18 cellular contexts compared by ENCODE assay signal in the genomic region with DNA sequence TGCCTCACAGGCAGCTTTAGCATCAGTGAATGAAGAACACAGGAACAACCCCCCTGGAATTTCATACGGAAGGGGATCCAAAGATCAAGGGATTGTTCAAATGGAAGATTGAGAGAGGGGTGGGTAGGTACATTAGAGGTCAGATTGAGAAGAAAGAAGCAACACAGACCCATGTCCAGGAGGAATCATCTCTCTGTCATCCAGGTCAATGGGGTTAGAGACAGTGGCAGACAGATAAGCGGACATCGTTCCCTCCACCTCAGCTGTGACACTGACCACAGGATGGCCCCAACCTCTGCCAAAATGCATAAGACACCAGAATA. TPM values are rescaled to one million over a fixed set of nuclear protein-coding genes. Genes with fewer than 3 reads are reported as not detected.
A peak's percentile ranks its signal among the peaks of the same experiment; 100 is the strongest.
DNase-seq lines count a peak whose midpoint lies in the region; ATAC-seq and TF ChIP-seq lines count a peak whose summit lies in the region.
"Had no signal": no experiment of that assay in that cellular context is flagged by ENCODE, and none has a peak within 500 bp of the region (broad histone marks: within the 10 kb centered on the region; RNA-seq: fewer than 3 reads in every experiment).

No MANE protein-coding gene starts in this region.

- POLR2A ChIA-PET in activated B cell treated with CpG ODN at 0.5 μM for 24 hours (lab: Charles Lee) = interaction anchor here (0.6 kb wide), 1 partner anchor 126 kb away, joined by 4 read pairs; no protein-coding TSS in a partner anchor

- TF ChIP-seq CTCF in activated B cell treated with CpG ODN at 0.5 μM for 24 hours (IDR thresholded peaks at IDR 0.05) (no peak), glutamatergic neuron (IDR thresholded peaks at IDR 0.05; ENCODE audit: partially characterized antibody, unreplicated experiment) (no peak)

- H3K27ac Mint-ChIP-seq in activated naive CD4-positive, alpha-beta T cell treated with anti-CD3 and anti-CD28 coated beads, Interleukin-2, amount 50 U/mL, for 24 hours = peak overlapping the region; percentile 62
- peak overlapping the region; percentile 44 for H3K27ac Mint-ChIP-seq in activated B cell treated with CpG ODN at 0.5 μM for 24 hours
- H3K27ac Mint-ChIP-seq in glutamatergic neuron (ENCODE audit: unreplicated experiment) = no peak overlapping the region
- H3K27ac Mint-ChIP-seq in stimulated activated memory B cell treated with anti-CD40 and anti-IgM and Interleukin-4, amounts not matched to agents 10 μg/mL and 1 μg/mL and 100 μg/mL, for 72 hours = no peak overlapping the region
- H3K27ac Mint-ChIP-seq: activated CD8-positive, alpha-beta memory T cell treated with anti-CD3 and anti-CD28 coated beads, Interleukin-2, amount 10 ng/mL, durations not matched to agents 7 days and 5 days had no signal

- no peak for ATAC-seq in activated B cell treated with CpG ODN at 0.5 μM for 24 hours (ENCODE audit: low read depth)
- ATAC-seq in stimulated activated memory B cell treated with anti-CD40 and anti-IgM and Interleukin-4, amounts not matched to agents 10 μg/mL and 1 μg/mL and 100 μg/mL, for 72 hours = no peak
- no peak for ATAC-seq in HG03280 (IDR thresholded peaks at IDR 0.05; ENCODE audit: unreplicated experiment)
- ATAC-seq in GM19467 (IDR thresholded peaks at IDR 0.05; ENCODE audit: unreplicated experiment) = no peak

- H3K36me3 Mint-ChIP-seq in activated naive CD4-positive, alpha-beta T cell treated with anti-CD3 and anti-CD28 coated beads, Interleukin-2, amount 50 U/mL, for 24 hours = peaks cover 4% of the 10 kb centered on the region
- H3K36me3 Mint-ChIP-seq in activated B cell treated with CpG ODN at 0.5 μM for 24 hours (ENCODE audit: low read depth) (no peaks in the 10 kb centered on the region), glutamatergic neuron (ENCODE audit: unreplicated experiment) (no peaks in the 10 kb centered on the region)
- no peaks in the 10 kb centered on the region for H3K36me3 Mint-ChIP-seq in stimulated activated memory B cell treated with anti-CD40 and anti-IgM and Interleukin-4, amounts not matched to agents 10 μg/mL and 1 μg/mL and 100 μg/mL, for 72 hours
- H3K36me3 Mint-ChIP-seq: activated CD8-positive, alpha-beta memory T cell treated with anti-CD3 and anti-CD28 coated beads, Interleukin-2, amount 10 ng/mL, durations not matched to agents 7 days and 5 days had no signal

- CTCF ChIA-PET in activated B cell treated with CpG ODN at 0.5 μM for 24 hours (lab: Charles Lee) = interaction anchor here (1.1 kb wide), 1 partner anchor 49 kb away, joined by 3 read pairs; no protein-coding TSS in a partner anchor

- H3K9me3 Mint-ChIP-seq in activated naive CD4-positive, alpha-beta T cell treated with anti-CD3 and anti-CD28 coated beads, Interleukin-2, amount 50 U/mL, for 24 hours = peaks cover 13% of the 10 kb centered on the region
- H3K9me3 Mint-ChIP-seq in activated B cell treated with CpG ODN at 0.5 μM for 24 hours (no peaks in the 10 kb centered on the region), glutamatergic neuron (ENCODE audit: unreplicated experiment) (peaks cover 14% of the 10 kb centered on the region)
- no peaks in the 10 kb centered on the region for H3K9me3 Mint-ChIP-seq in stimulated activated memory B cell treated with anti-CD40 and anti-IgM and Interleukin-4, amounts not matched to agents 10 μg/mL and 1 μg/mL and 100 μg/mL, for 72 hours

- H3K4me3 Mint-ChIP-seq in activated naive CD4-positive, alpha-beta T cell treated with anti-CD3 and anti-CD28 coated beads, Interleukin-2, amount 50 U/mL, for 24 hours = peak overlapping the region; percentile 71
- H3K4me3 Mint-ChIP-seq in activated B cell treated with CpG ODN at 0.5 μM for 24 hours = no peak overlapping the region
- peak overlapping the region; percentile 79 for H3K4me3 Mint-ChIP-seq in glutamatergic neuron (ENCODE audit: unreplicated experiment)
- peak overlapping the region; percentile 5 for H3K4me3 Mint-ChIP-seq in stimulated activated memory B cell treated with anti-CD40 and anti-IgM and Interleukin-4, amounts not matched to agents 10 μg/mL and 1 μg/mL and 100 μg/mL, for 72 hours
- H3K4me3 Mint-ChIP-seq: activated CD8-positive, alpha-beta memory T cell treated with anti-CD3 and anti-CD28 coated beads, Interleukin-2, amount 10 ng/mL, durations not matched to agents 7 days and 5 days; naive thymus-derived CD8-positive, alpha-beta T cell had no signal

- no peak for DNase-seq in activated naive CD4-positive, alpha-beta T cell (lab: John Stamatoyannopoulos, UW)
- DNase-seq in activated B cell treated with CpG ODN at 0.5 μM for 24 hours (no peak), glutamatergic neuron (no peak), NCI-H1436 (lab: John Stamatoyannopoulos, UW) (no peak)
- DNase-seq: COR-L47, DMS79, NCI-H2107, NCI-H446 treated with DMSO at 0.1 percent for 48 hours had no signal

- H3K4me1 Mint-ChIP-seq in activated naive CD4-positive, alpha-beta T cell treated with anti-CD3 and anti-CD28 coated beads, Interleukin-2, amount 50 U/mL, for 24 hours = peaks cover 34% of the 10 kb centered on the region
- peaks cover 9% of the 10 kb centered on the region for H3K4me1 Mint-ChIP-seq in activated B cell treated with CpG ODN at 0.5 μM for 24 hours
- peaks cover 23% of the 10 kb centered on the region for H3K4me1 Mint-ChIP-seq in glutamatergic neuron (ENCODE audit: low read depth, unreplicated experiment)
- peaks cover 18% of the 10 kb centered on the region for H3K4me1 Mint-ChIP-seq in stimulated activated memory B cell treated with anti-CD40 and anti-IgM and Interleukin-4, amounts not matched to agents 10 μg/mL and 1 μg/mL and 100 μg/mL, for 72 hours

- peaks cover 38% of the 10 kb centered on the region for H3K27me3 Mint-ChIP-seq in activated naive CD4-positive, alpha-beta T cell treated with anti-CD3 and anti-CD28 coated beads, Interleukin-2, amount 50 U/mL, for 24 hours
- H3K27me3 Mint-ChIP-seq in activated B cell treated with CpG ODN at 0.5 μM for 24 hours (peaks cover 55% of the 10 kb centered on the region), glutamatergic neuron (ENCODE audit: unreplicated experiment) (peaks cover 27% of the 10 kb centered on the region)
- peaks cover 57% of the 10 kb centered on the region for H3K27me3 Mint-ChIP-seq in stimulated activated memory B cell treated with anti-CD40 and anti-IgM and Interleukin-4, amounts not matched to agents 10 μg/mL and 1 μg/mL and 100 μg/mL, for 72 hours

- intact Hi-C loops in activated B cell treated with CpG ODN at 0.5 μM for 24 hours (cut with micrococcal nuclease) = no loop called here

RNA-seq across cellular contexts. Expression of a gene that starts 1.9 kb away (rescaled TPM):
- total RNA-seq in activated B cell treated with CpG ODN at 0.5 μM for 24 hours = not detected in 2 replicates
- total RNA-seq in glutamatergic neuron (ENCODE audit: unreplicated experiment) = 0.78 TPM
- total RNA-seq: breast epithelium; epithelial cell of proximal tubule; H4; HT1080; naive thymus-derived CD8-positive, alpha-beta T cell had no signal

RNA-seq across cellular contexts. Expression of a gene that starts 19.7 kb away (rescaled TPM):
- total RNA-seq in activated B cell treated with CpG ODN at 0.5 μM for 24 hours (62.6 and 74.3 TPM in 2 replicates), glutamatergic neuron (ENCODE audit: unreplicated experiment) (27.5 TPM)

RNA-seq across cellular contexts. Expression of a gene that starts 47.4 kb away (rescaled TPM):
- total RNA-seq in activated B cell treated with CpG ODN at 0.5 μM for 24 hours = 13.5 and 17.1 TPM in 2 replicates
- 2.8 TPM for total RNA-seq in glutamatergic neuron (ENCODE audit: unreplicated experiment)

RNA-seq across cellular contexts. Expression of a gene that starts 47.8 kb away (rescaled TPM):
- total RNA-seq in activated B cell treated with CpG ODN at 0.5 μM for 24 hours = 8.5 and 9.1 TPM in 2 replicates
- 7.7 TPM for total RNA-seq in glutamatergic neuron (ENCODE audit: unreplicated experiment)

Comparison
In these comparisons a context has a peak if more than half of its experiments do, and no peak if none do; other contexts are left out.
1. H3K27ac Mint-ChIP-seq: peak in activated naive CD4-positive, alpha-beta T cell treated with anti-CD3 and anti-CD28 coated beads, Interleukin-2, amount 50 U/mL, for 24 hours (single experiment) and activated B cell treated with CpG ODN at 0.5 μM for 24 hours (single experiment); none in glutamatergic neuron (single experiment) and stimulated activated memory B cell treated with anti-CD40 and anti-IgM and Interleukin-4, amounts not matched to agents 10 μg/mL and 1 μg/mL and 100 μg/mL, for 72 hours (single experiment).